ENCODE assay signal across 8 cellular contexts in the genomic region with DNA sequence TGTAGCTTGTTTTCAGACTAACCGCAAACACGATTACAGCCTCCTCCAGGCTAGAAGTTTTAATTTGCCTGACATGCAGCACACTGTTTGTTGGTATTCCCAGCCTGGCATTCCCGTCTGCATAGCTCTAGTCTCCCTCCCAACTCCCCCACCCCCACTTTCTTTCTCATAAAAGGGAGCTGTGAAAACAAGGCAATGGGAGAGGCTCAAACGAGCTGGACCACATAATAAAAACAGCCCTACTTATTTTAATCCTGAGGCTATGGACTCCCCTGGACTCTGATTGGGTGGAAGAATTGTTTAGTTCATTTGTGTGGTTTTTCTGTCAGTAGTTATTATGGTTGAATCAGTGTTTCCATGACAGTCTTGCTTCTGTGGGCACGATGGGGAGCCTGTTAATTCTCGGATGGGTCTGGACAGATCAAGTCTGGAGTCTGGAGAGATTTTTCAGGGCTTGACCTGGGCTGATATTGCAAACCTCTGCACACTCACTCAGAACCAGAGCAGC. TPM values are rescaled to one million over a fixed set of nuclear protein-coding genes. Genes with fewer than 3 reads are reported as not detected.
DNase-seq lines count a peak whose midpoint lies in the region; ATAC-seq and TF ChIP-seq lines count a peak whose summit lies in the region.

No MANE protein-coding gene starts in this region.

- no peaks in the 10 kb centered on the region for H3K36me3 Mint-ChIP-seq in activated T-cell treated with anti-CD3 and anti-CD28 coated beads, Interleukin-2, amount 50 U/mL, for 4 hours (ENCODE audit: insufficient read depth)
- H3K36me3 Mint-ChIP-seq in activated CD8-positive, alpha-beta T cell treated with anti-CD3 and anti-CD28 coated beads for 36 hours (ENCODE audit: low read depth) = peaks cover under 1% of the 10 kb centered on the region
- no peaks in the 10 kb centered on the region for H3K36me3 Mint-ChIP-seq in progenitor cell of endocrine pancreas (ENCODE audit: insufficient read depth)

- TF ChIP-seq CTCF in activated CD8-positive, alpha-beta T cell treated with anti-CD3 and anti-CD28 coated beads for 36 hours (IDR thresholded peaks at IDR 0.05) = no peak
- no peak for TF ChIP-seq CTCF in progenitor cell of endocrine pancreas (IDR thresholded peaks at IDR 0.05; ENCODE audit: unreplicated experiment)

- no peak for DNase-seq in activated T-cell treated with anti-CD3 and anti-CD28 coated beads, Interleukin-2, amount 50 U/mL, for 4 hours
- DNase-seq in activated T-cell treated with anti-CD3 and anti-CD28 coated beads for 4 hours = no peak
- DNase-seq in activated CD8-positive, alpha-beta T cell treated with anti-CD3 and anti-CD28 coated beads for 36 hours = peak; percentile 22
- no peak for DNase-seq in left cardiac atrium
- no peak for DNase-seq in progenitor cell of endocrine pancreas (ENCODE audit: low spot score, unreplicated experiment)
- DNase-seq in HuH-7 (ENCODE audit: low spot score) = no peak

- H3K4me3 Mint-ChIP-seq in activated T-cell treated with anti-CD3 and anti-CD28 coated beads, Interleukin-2, amount 50 U/mL, for 4 hours = peak overlapping the region; percentile 70
- H3K4me3 Mint-ChIP-seq in activated CD8-positive, alpha-beta T cell treated with anti-CD3 and anti-CD28 coated beads for 36 hours = no peak overlapping the region
- H3K4me3 Mint-ChIP-seq in progenitor cell of endocrine pancreas (ENCODE audit: low read depth) = peak overlapping the region; percentile 86

- no peaks in the 10 kb centered on the region for H3K27me3 Mint-ChIP-seq in activated T-cell treated with anti-CD3 and anti-CD28 coated beads, Interleukin-2, amount 50 U/mL, for 4 hours (ENCODE audit: low read depth)
- peaks cover 6% of the 10 kb centered on the region for H3K27me3 Mint-ChIP-seq in activated CD8-positive, alpha-beta T cell treated with anti-CD3 and anti-CD28 coated beads for 36 hours
- H3K27me3 Mint-ChIP-seq in progenitor cell of endocrine pancreas = peaks cover 4% of the 10 kb centered on the region

- no peaks in the 10 kb centered on the region for H3K9me3 Mint-ChIP-seq in activated T-cell treated with anti-CD3 and anti-CD28 coated beads, Interleukin-2, amount 50 U/mL, for 4 hours
- no peaks in the 10 kb centered on the region for H3K9me3 Mint-ChIP-seq in activated CD8-positive, alpha-beta T cell treated with anti-CD3 and anti-CD28 coated beads for 36 hours
- H3K9me3 Mint-ChIP-seq in progenitor cell of endocrine pancreas (ENCODE audit: low read depth) = no peaks in the 10 kb centered on the region

- H3K4me1 Mint-ChIP-seq in activated T-cell treated with anti-CD3 and anti-CD28 coated beads, Interleukin-2, amount 50 U/mL, for 4 hours (ENCODE audit: low read depth) = peaks cover 11% of the 10 kb centered on the region
- peaks cover 14% of the 10 kb centered on the region for H3K4me1 Mint-ChIP-seq in activated CD8-positive, alpha-beta T cell treated with anti-CD3 and anti-CD28 coated beads for 36 hours (ENCODE audit: low read depth)
- peaks cover 15% of the 10 kb centered on the region for H3K4me1 Mint-ChIP-seq in progenitor cell of endocrine pancreas (ENCODE audit: low read depth)

- intact Hi-C loops in activated CD8-positive, alpha-beta T cell treated with anti-CD3 and anti-CD28 coated beads for 36 hours (cut with micrococcal nuclease) = no loop called here
- intact Hi-C loops in left cardiac atrium (cut with DNase I) = no loop called here

- CTCF ChIA-PET in activated CD8-positive, alpha-beta T cell treated with anti-CD3 and anti-CD28 coated beads for 36 hours (lab: Charles Lee) = interaction anchor here (0.6 to 1.4 kb wide), 2 partner anchors 12 to 449 kb away, joined by 3 read pairs; no protein-coding TSS in a partner anchor

- POLR2A ChIA-PET in activated CD8-positive, alpha-beta T cell treated with anti-CD3 and anti-CD28 coated beads for 36 hours (lab: Charles Lee) = interaction anchor here (1.2 kb wide), 1 partner anchor 42 kb away, joined by 3 read pairs; no protein-coding TSS in a partner anchor

- ATAC-seq in activated T-cell treated with anti-CD3 and anti-CD28 coated beads, Interleukin-2, amount 50 U/mL, for 4 hours = no peak
- ATAC-seq in activated CD8-positive, alpha-beta T cell treated with anti-CD3 and anti-CD28 coated beads for 36 hours = no peak
- peak; percentile 24 to 34 for ATAC-seq in left cardiac atrium
- no peak for ATAC-seq in HG03025 (IDR thresholded peaks at IDR 0.05; ENCODE audit: low FRiP score, unreplicated experiment)
- ATAC-seq in HG03175 (IDR thresholded peaks at IDR 0.05; ENCODE audit: unreplicated experiment) = no peak

- H3K27ac Mint-ChIP-seq in activated CD8-positive, alpha-beta T cell treated with anti-CD3 and anti-CD28 coated beads for 36 hours = no peak overlapping the region
- peak overlapping the region; percentile 41 for H3K27ac Mint-ChIP-seq in progenitor cell of endocrine pancreas

RNA-seq across cellular contexts. Expression of a gene that starts 1.2 kb away (rescaled TPM):
- total RNA-seq in activated T-cell treated with anti-CD3 and anti-CD28 coated beads, Interleukin-2, amount 50 U/mL, for 4 hours = under 1 TPM; 0.46 to 0.76 (median 0.53) TPM
- total RNA-seq in activated CD8-positive, alpha-beta T cell treated with anti-CD3 and anti-CD28 coated beads for 36 hours = under 1 TPM; 0.74 to 0.95 TPM
- total RNA-seq in left cardiac atrium (10 to 100 TPM; 16.7 to 19.1 TPM), progenitor cell of endocrine pancreas (8.2 and 8.6 TPM in 2 replicates)

Comparison
In these comparisons a context has a peak if more than half of its experiments do, and no peak if none do; other contexts are left out.
1. ATAC-seq: peak in left cardiac atrium (2 of 2); none in activated T-cell treated with anti-CD3 and anti-CD28 coated beads, Interleukin-2, amount 50 U/mL, for 4 hours (0 of 2), activated CD8-positive, alpha-beta T cell treated with anti-CD3 and anti-CD28 coated beads for 36 hours (single experiment), HG03025 (single experiment) and HG03175 (single experiment).